Comparison of ENCODE assay signal across 7 cellular contexts in the genomic region with DNA sequence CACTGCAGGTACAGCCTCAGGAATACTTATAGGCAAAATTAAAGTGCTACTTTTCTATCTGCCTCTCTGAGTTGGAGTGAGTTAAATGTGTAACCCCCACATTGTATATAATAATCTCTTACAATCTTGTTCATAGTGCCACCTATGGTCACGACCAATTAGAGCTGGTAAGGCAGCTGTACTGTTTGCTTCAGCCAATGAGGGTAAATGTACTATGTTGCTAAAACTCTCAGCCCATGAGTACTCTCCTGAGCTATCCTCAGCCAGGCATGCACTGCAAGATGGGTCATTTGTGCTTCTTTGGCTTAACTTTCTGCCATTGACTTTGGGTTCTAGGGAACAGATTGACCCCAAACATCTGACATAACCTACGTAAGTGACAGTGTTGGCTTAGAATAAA. TPM values are rescaled to one million over a fixed set of nuclear protein-coding genes. Genes with fewer than 3 reads are reported as not detected.
DNase-seq lines count a peak whose midpoint lies in the region; ATAC-seq and TF ChIP-seq lines count a peak whose summit lies in the region.

No MANE protein-coding gene starts in this region.

- in situ Hi-C loops in Panc1 (cut with HindIII; ENCODE audit: low pct_unique_long_range_greater_than_20kb, low sequenced_read_pairs) = no loop called here

- no peaks in the 10 kb centered on the region for H3K9me3 ChIP-seq in Panc1 (ENCODE audit: control insufficient read depth, insufficient read depth, low read depth, low read length)

- POLR2A ChIA-PET in Panc1 (lab: Charles Lee) = interaction anchor here (0.6 kb wide), 2 partner anchors 13 to 97 kb away, joined by 3 to 5 read pairs; no protein-coding TSS in a partner anchor

- intact Hi-C loops in Panc1 (cut with micrococcal nuclease; ENCODE audit: unreplicated experiment) = no loop called here

- TF ChIP-seq CTCF in Panc1 (IDR thresholded peaks at IDR 0.05) = no peak

- ATAC-seq in GM19372 (IDR thresholded peaks at IDR 0.05; ENCODE audit: low read depth, unreplicated experiment) (peak; percentile 96), HG03280 (IDR thresholded peaks at IDR 0.05; ENCODE audit: unreplicated experiment) (peak; percentile 93), Panc1 (peak; percentile 81)

- no TSS peak for BruUV-seq in Panc1 (replicated peaks; lab: Mats Ljungman, UMichigan)

- H3K27ac ChIP-seq in Panc1 (ENCODE audit: low read length) = no peak overlapping the region

- no peak overlapping the region for H3K4me3 ChIP-seq in Panc1 (ENCODE audit: low read depth in 2 of 2, low read length in 2 of 2)

- H3K27me3 ChIP-seq in Panc1 (ENCODE audit: control insufficient read depth, insufficient read depth, low read length) = no peaks in the 10 kb centered on the region

- CTCF ChIA-PET in Panc1 (lab: Charles Lee) = no interaction called here

- no peak for TF ChIP-seq POLR2A in erythroblast (IDR thresholded peaks at IDR 0.05; ENCODE audit: low read length)

- H3K4me1 ChIP-seq in Panc1 (ENCODE audit: control insufficient read depth, insufficient read depth, low read length) = no peaks in the 10 kb centered on the region

- DNase-seq in GDM1 (lab: John Stamatoyannopoulos, UW) (peak; percentile 44), Panc1 (ENCODE audit: low read depth, low spot score) (no peak), erythroblast (lab: John Stamatoyannopoulos, UW) (peak; percentile 77 to 79), kidney glomerular epithelial cell (lab: John Stamatoyannopoulos, UW) (no peak), UCSD-AML1 (lab: John Stamatoyannopoulos, UW; ENCODE audit: unreplicated experiment) (no peak)

- H3K36me3 ChIP-seq in Panc1 (ENCODE audit: control insufficient read depth, insufficient read depth, low read length) = no peaks in the 10 kb centered on the region

RNA-seq across cellular contexts. Expression of gene MDM2, which starts 15.0 kb away (rescaled TPM):
- total RNA-seq in Panc1 (2021; ENCODE audit: unreplicated experiment) = 101 TPM
- 11.8 TPM for polyA plus RNA-seq in Panc1 (2012; ENCODE audit: insufficient read length)

RNA-seq across cellular contexts. Expression of gene SLC35E3, which starts 47.0 kb away (rescaled TPM):
- 15.9 TPM for total RNA-seq in Panc1 (2021; ENCODE audit: unreplicated experiment)
- polyA plus RNA-seq in Panc1 (2012; ENCODE audit: insufficient read length) = 10.2 TPM

Comparison
In these comparisons a context has a peak if more than half of its experiments do, and no peak if none do; other contexts are left out.
1. DNase-seq: peak in GDM1 (single experiment) and erythroblast (2 of 2); none in Panc1 (single experiment), kidney glomerular epithelial cell (single experiment) and UCSD-AML1 (single experiment).
2. Peak in every context shown above with its lines, with median percentiles within 50 percentile points of each other: ATAC-seq.